In genomic region chr1:93850687-93851326, GRCh38 we compare ENCODE assay signal across 1 cellular context.
A peak's percentile ranks its signal among the peaks of the same experiment; 100 is the strongest.
TF ChIP-seq lines count a peak whose summit lies in the region.

No MANE protein-coding gene starts in this region.

TF ChIP-seq in K562, 482 proteins besides CTCF, POLR2A, EP300 and RAD21:
- peak; percentile 40; the same call in 1 of the 2 replicates for TF ChIP-seq CXXC5 (CRISPR knock-in tag; IDR thresholded peaks at IDR 0.05)
- TF ChIP-seq ZBTB33 (CRISPR knock-in tag; IDR thresholded peaks at IDR 0.05) = 0 out of 2 replicates have a peak, but pooled peaks have one; percentile 28
- 0 out of 3 replicates have a peak, but pooled peaks of 1 of the 2 experiments have one; percentile 48 for TF ChIP-seq CBX3 (IDR thresholded peaks at IDR 0.05; ENCODE audit: borderline replicate concordance in 1 of 2, low read length in 2 of 2)
- TF ChIP-seq TRIM28 (IDR thresholded peaks at IDR 0.05) = peak; percentile 25; the same call in 1 of the 2 replicates
- peak; percentile 52 for TF ChIP-seq RFX1 (IDR thresholded peaks at IDR 0.05)
- TF ChIP-seq CBX5 (IDR thresholded peaks at IDR 0.05; ENCODE audit: borderline replicate concordance, low read depth) = peak; percentile 57; the same call in 1 of the 2 replicates
- 0 out of 2 replicates have a peak, but pooled peaks have one; percentile 19 for TF ChIP-seq SMAD4 (CRISPR knock-in tag; conservative IDR thresholded peaks at IDR 0.05)
- TF ChIP-seq SMC3 (conservative IDR thresholded peaks at IDR 0.05; ENCODE audit: insufficient read depth, low read depth, low read length) = 0 out of 2 replicates have a peak, but pooled peaks have one; percentile 18
- TF ChIP-seq TFAP4 (CRISPR knock-in tag; IDR thresholded peaks at IDR 0.05; ENCODE audit: borderline replicate concordance) = 0 out of 2 replicates have a peak, but pooled peaks have one; percentile 26
TF ChIP-seq in K562: peak in this region for 9; not testable (repeated sequence) for 473.
